Comparison of ENCODE assay signal across 8 cellular contexts in genomic region chr10:73625004-73625883, GRCh38. TPM values are rescaled to one million over a fixed set of nuclear protein-coding genes. Genes with fewer than 3 reads are reported as not detected.
A peak's percentile ranks its signal among the peaks of the same experiment; 100 is the strongest.
DNase-seq lines count a peak whose midpoint lies in the region; ATAC-seq and TF ChIP-seq lines count a peak whose summit lies in the region.

No MANE protein-coding gene starts in this region.

- peaks cover 0 to 10% (median 0%) of the 10 kb centered on the region in 3 donors for H3K36me3 Mint-ChIP-seq in CD8-positive, alpha-beta memory T cell
- H3K36me3 Mint-ChIP-seq in effector memory CD8-positive, alpha-beta T cell (ENCODE audit: insufficient read depth), result peaks cover 12% of the 10 kb centered on the region

- H3K4me1 ChIP-seq in CD8-positive, alpha-beta memory T cell (ENCODE audit: insufficient read depth, low read length), result peaks cover 6% of the 10 kb centered on the region
- H3K4me1 ChIP-seq in RWPE2 (ENCODE audit: insufficient read depth, poor library complexity, severe bottlenecking) (peaks cover 14% of the 10 kb centered on the region), thoracic aorta (ENCODE audit: control insufficient read depth in 1 of 2, low read depth in 2 of 2) (peaks cover 3 to 15% of the 10 kb centered on the region in 2 donors)

- peak overlapping the region; percentile 81 for H3K4me3 ChIP-seq in CD8-positive, alpha-beta memory T cell (ENCODE audit: low read length)
- H3K4me3 ChIP-seq in RWPE2 (ENCODE audit: severe bottlenecking) (peak overlapping the region; percentile 53), thoracic aorta (peak overlapping the region; percentile 91)

- peak overlapping the region; percentile 91 to 98 (median 96) for H3K4me3 Mint-ChIP-seq in CD8-positive, alpha-beta memory T cell
- H3K4me3 Mint-ChIP-seq in effector memory CD8-positive, alpha-beta T cell, result peak overlapping the region; percentile 86 to 96

- peak; percentile 26 for ATAC-seq in GM19025 (IDR thresholded peaks at IDR 0.05; ENCODE audit: low read depth, unreplicated experiment)
- ATAC-seq in HG03280 (IDR thresholded peaks at IDR 0.05; ENCODE audit: unreplicated experiment), result peak; percentile 44
- peak; percentile 60 for ATAC-seq in RWPE2 (ENCODE audit: low read depth)
- ATAC-seq in effector memory CD8-positive, alpha-beta T cell (replicated peaks), result peak; percentile 13
- peak; percentile 6 for ATAC-seq in thoracic aorta (ENCODE audit: insufficient number of reproducible peaks, low FRiP score, low read depth)

- H3K9me3 ChIP-seq in CD8-positive, alpha-beta memory T cell (ENCODE audit: low read length), result no peaks in the 10 kb centered on the region
- no peaks in the 10 kb centered on the region for H3K9me3 ChIP-seq in RWPE2 (ENCODE audit: severe bottlenecking)
- H3K9me3 ChIP-seq in thoracic aorta, result no peaks in the 10 kb centered on the region

- TF ChIP-seq CTCF in RWPE2 (IDR thresholded peaks at IDR 0.05; ENCODE audit: poor library complexity, severe bottlenecking) (no peak), thoracic aorta (IDR thresholded peaks at IDR 0.05) (no peak)

- CTCF ChIA-PET in CD8-positive, alpha-beta memory T cell (lab: Charles Lee), result interaction anchor here (0.7 kb wide), 2 partner anchors 18 to 19 kb away, joined by 3 read pairs; no protein-coding TSS in a partner anchor

- no peaks in the 10 kb centered on the region for H3K36me3 ChIP-seq in CD8-positive, alpha-beta memory T cell (ENCODE audit: insufficient read depth, low read length)
- H3K36me3 ChIP-seq in RWPE2 (ENCODE audit: low read depth), result no peaks in the 10 kb centered on the region; the same call in 1 of the 2 replicates
- no peaks in the 10 kb centered on the region for H3K36me3 ChIP-seq in thoracic aorta

- no peaks in the 10 kb centered on the region for H3K27me3 Mint-ChIP-seq in CD8-positive, alpha-beta memory T cell
- H3K27me3 Mint-ChIP-seq in effector memory CD8-positive, alpha-beta T cell, result no peaks in the 10 kb centered on the region

- peak in 1 of 5 donors; percentile 33 for DNase-seq in CD8-positive, alpha-beta memory T cell
- no peak for DNase-seq in RWPE2 (ENCODE audit: low spot score)
- no peak for DNase-seq in effector memory CD8-positive, alpha-beta T cell
- peak; percentile 58 for DNase-seq in medulla oblongata (ENCODE audit: extremely low spot score)
- DNase-seq in thoracic aorta (ENCODE audit: low spot score), result no peak
- DNase-seq in GOT3 (lab: John Stamatoyannopoulos, UW), result no peak

- H3K4me1 Mint-ChIP-seq in CD8-positive, alpha-beta memory T cell, result peaks cover 15 to 29% (median 21%) of the 10 kb centered on the region in 3 donors
- peaks cover 14 to 17% of the 10 kb centered on the region in 2 donors for H3K4me1 Mint-ChIP-seq in effector memory CD8-positive, alpha-beta T cell (ENCODE audit: low read depth in 2 of 2)

- H3K27ac Mint-ChIP-seq in CD8-positive, alpha-beta memory T cell, result peak overlapping the region; percentile 88 to 98 (median 96)
- H3K27ac Mint-ChIP-seq in effector memory CD8-positive, alpha-beta T cell, result peak overlapping the region; percentile 97 to 98

- H3K27ac ChIP-seq in CD8-positive, alpha-beta memory T cell (ENCODE audit: low read depth, low read length), result peak overlapping the region; percentile 86
- H3K27ac ChIP-seq in RWPE2 (ENCODE audit: poor library complexity, severe bottlenecking) (peak overlapping the region; percentile 60), thoracic aorta (peak overlapping the region; percentile 71 to 78)

- POLR2A ChIA-PET in CD8-positive, alpha-beta memory T cell (lab: Charles Lee), result interaction anchor here (0.7 to 2.3 kb wide), 3 partner anchors 119 to 267 kb away, joined by 3 to 12 read pairs (median 4); partner anchors contain the start of genes PPP3CB and SEC24C

- no peaks in the 10 kb centered on the region for H3K27me3 ChIP-seq in CD8-positive, alpha-beta memory T cell (ENCODE audit: insufficient read depth, low read length, poor library complexity, severe bottlenecking)
- H3K27me3 ChIP-seq in RWPE2 (ENCODE audit: insufficient read depth, poor library complexity, severe bottlenecking) (no peaks in the 10 kb centered on the region), thoracic aorta (replicated peaks; ENCODE audit: insufficient read depth) (no peaks in the 10 kb centered on the region)

- no peaks in the 10 kb centered on the region for H3K9me3 Mint-ChIP-seq in CD8-positive, alpha-beta memory T cell
- no peaks in the 10 kb centered on the region for H3K9me3 Mint-ChIP-seq in effector memory CD8-positive, alpha-beta T cell

RNA-seq across cellular contexts. Expression of gene MYOZ1, which starts 16.0 kb away (rescaled TPM):
- not detected for total RNA-seq in CD8-positive, alpha-beta memory T cell
- not detected for polyA plus RNA-seq in CD8-positive, alpha-beta memory T cell
- 10 to 100 TPM in 1 of 2 donors, 1 to 10 TPM in 1; 5.9 to 14.2 TPM for total RNA-seq in thoracic aorta

RNA-seq across cellular contexts. Expression of gene SYNPO2L, which starts 30.6 kb away (rescaled TPM):
- total RNA-seq in CD8-positive, alpha-beta memory T cell, result not detected
- not detected for polyA plus RNA-seq in CD8-positive, alpha-beta memory T cell
- total RNA-seq in thoracic aorta, result not detected

RNA-seq across cellular contexts. Expression of gene USP54, which starts 34.1 kb away (rescaled TPM):
- total RNA-seq in CD8-positive, alpha-beta memory T cell, result 10 to 100 TPM; 10.5 to 11.9 TPM
- 1.5 TPM for polyA plus RNA-seq in CD8-positive, alpha-beta memory T cell
- 10 to 100 TPM; 20.1 to 45.1 TPM for total RNA-seq in thoracic aorta

Comparison
In these comparisons a context has a peak if more than half of its experiments do, and no peak if none do; other contexts are left out.
1. ATAC-seq: peak in every context shown above with its lines; median percentile 60 in RWPE2; 44 in HG03280; 26 in GM19025; 13 in effector memory CD8-positive, alpha-beta T cell; 6 in thoracic aorta.
2. RNA of gene MYOZ1, which starts 16.0 kb away (total RNA-seq): 5.9 to 14.2 TPM in thoracic aorta; not detected in CD8-positive, alpha-beta memory T cell; every median in the first group is over 4 times any median in the second.
3. Peak in every context shown above with its lines, with median percentiles within 50 percentile points of each other: H3K27ac ChIP-seq and H3K4me3 ChIP-seq.